ENCODE assay signal across 15 cellular contexts in the genomic region with DNA sequence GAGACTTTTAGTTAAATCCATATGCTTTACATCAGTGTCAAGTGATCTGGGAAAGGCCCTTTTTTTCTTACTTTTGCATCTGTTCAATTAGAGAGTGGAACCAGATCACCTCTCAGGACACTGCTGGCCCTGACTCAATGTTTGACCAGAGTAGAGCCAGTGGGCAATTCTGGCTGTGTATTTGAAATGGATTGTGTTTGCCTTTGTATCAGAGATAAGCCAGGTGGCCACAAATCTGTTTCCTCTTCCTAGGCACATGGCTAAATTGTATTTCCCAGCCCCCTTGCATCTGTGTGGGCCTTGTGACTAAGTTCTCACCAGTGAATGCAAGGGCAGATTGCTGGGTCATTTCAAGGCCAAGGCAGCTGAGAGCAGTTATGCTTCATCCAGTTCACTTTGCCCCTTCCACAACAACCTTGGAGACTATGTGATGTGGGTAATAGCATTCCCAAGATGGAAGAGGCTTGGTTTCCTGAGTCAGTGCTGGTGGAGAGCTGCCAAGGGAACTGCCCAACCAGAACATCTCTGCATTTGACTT.
DNase-seq lines count a peak whose midpoint lies in the region; ATAC-seq and TF ChIP-seq lines count a peak whose summit lies in the region.
"Had no signal": no experiment of that assay in that cellular context is flagged by ENCODE, and none has a peak within 500 bp of the region (broad histone marks: within the 10 kb centered on the region; RNA-seq: fewer than 3 reads in every experiment).

No MANE protein-coding gene starts in this region.

- H3K36me3 Mint-ChIP-seq in CD4-positive, alpha-beta memory T cell: no peaks in the 10 kb centered on the region
- H3K36me3 Mint-ChIP-seq: activated naive CD8-positive, alpha-beta T cell treated with anti-CD3 and anti-CD28 coated beads for 36 hours had no signal

- TF ChIP-seq CTCF in foreskin fibroblast (IDR thresholded peaks at IDR 0.05; ENCODE audit: low read depth, low read length): no peak
- no peak for TF ChIP-seq CTCF in testis (IDR thresholded peaks at IDR 0.05)
- no peak for TF ChIP-seq CTCF in Peyer's patch (IDR thresholded peaks at IDR 0.05)

- intact Hi-C loops in testis (cut with DNase I; ENCODE audit: low total_unique reads): no loop called here
- intact Hi-C loops in CD4-positive, alpha-beta memory T cell (cut with micrococcal nuclease): no loop called here

- H3K27me3 Mint-ChIP-seq in CD4-positive, alpha-beta memory T cell: peaks cover 0 to 8% of the 10 kb centered on the region in 2 donors

- CTCF ChIA-PET in CD4-positive, alpha-beta memory T cell (lab: Charles Lee; ENCODE audit: partially characterized antibody): no interaction called here

- H3K27me3 ChIP-seq in testis (no peaks in the 10 kb centered on the region), Peyer's patch (no peaks in the 10 kb centered on the region)
- no peaks in the 10 kb centered on the region for H3K27me3 ChIP-seq in CD4-positive, alpha-beta memory T cell (ENCODE audit: insufficient read depth, low read length)

- peak; percentile 53 for DNase-seq in DMS 273 (lab: John Stamatoyannopoulos, UW; ENCODE audit: unreplicated experiment)
- no peak for DNase-seq in DMS 273 treated with DMSO at 0.1 percent for 48 hours (lab: John Stamatoyannopoulos, UW)
- peak; percentile 0 to 29 for DNase-seq in foreskin fibroblast
- DNase-seq in testis: peak; percentile 44
- DNase-seq in Peyer's patch: no peak
- no peak for DNase-seq in CD4-positive, alpha-beta memory T cell
- DNase-seq: activated CD4-positive, CD25-positive, alpha-beta regulatory T cell treated with anti-CD3 and anti-CD28 coated beads, Interleukin-2, amount 50 U/mL, for 72 hours; activated naive CD8-positive, alpha-beta T cell treated with anti-CD3 and anti-CD28 coated beads for 36 hours; Karpas-422; substantia nigra; SW 1271 had no signal

- POLR2A ChIA-PET in CD4-positive, alpha-beta memory T cell (lab: Charles Lee; ENCODE audit: partially characterized antibody): no interaction called here

- no peak overlapping the region for H3K27ac Mint-ChIP-seq in CD4-positive, alpha-beta memory T cell
- H3K27ac Mint-ChIP-seq: activated naive CD8-positive, alpha-beta T cell treated with anti-CD3 and anti-CD28 coated beads for 36 hours had no signal

- ATAC-seq in SK-N-SH treated with all-trans-retinoic acid at 6 μM for 48 hours (no peak), HG03025 (IDR thresholded peaks at IDR 0.05; ENCODE audit: low FRiP score, unreplicated experiment) (no peak)

- H3K4me1 ChIP-seq in testis (peaks cover 7% of the 10 kb centered on the region), Peyer's patch (no peaks in the 10 kb centered on the region)
- H3K4me1 ChIP-seq in CD4-positive, alpha-beta memory T cell (ENCODE audit: insufficient read depth, low read length): no peaks in the 10 kb centered on the region

- H3K4me3 ChIP-seq in foreskin fibroblast (ENCODE audit: low read depth in 1 of 2, low read length in 2 of 2) (no peak overlapping the region), testis (no peak overlapping the region), Peyer's patch (no peak overlapping the region)
- H3K4me3 ChIP-seq in CD4-positive, alpha-beta memory T cell (ENCODE audit: low read length in 2 of 2): no peak overlapping the region

- no peak overlapping the region for H3K27ac ChIP-seq in testis
- no peak overlapping the region for H3K27ac ChIP-seq in Peyer's patch
- no peak overlapping the region for H3K27ac ChIP-seq in CD4-positive, alpha-beta memory T cell (ENCODE audit: low read depth, low read length)
- H3K27ac ChIP-seq: 22Rv1 had no signal

- no peaks in the 10 kb centered on the region for H3K4me1 Mint-ChIP-seq in CD4-positive, alpha-beta memory T cell
- H3K4me1 Mint-ChIP-seq: activated naive CD8-positive, alpha-beta T cell treated with anti-CD3 and anti-CD28 coated beads for 36 hours had no signal

- H3K9me3 Mint-ChIP-seq in CD4-positive, alpha-beta memory T cell: no peaks in the 10 kb centered on the region
- H3K9me3 Mint-ChIP-seq: activated naive CD8-positive, alpha-beta T cell treated with anti-CD3 and anti-CD28 coated beads for 36 hours; nephron had no signal

- H3K36me3 ChIP-seq in testis (ENCODE audit: low read depth, missing control alignments) (no peaks in the 10 kb centered on the region), Peyer's patch (no peaks in the 10 kb centered on the region)
- no peaks in the 10 kb centered on the region for H3K36me3 ChIP-seq in CD4-positive, alpha-beta memory T cell (ENCODE audit: insufficient read depth, low read length)

- H3K9me3 ChIP-seq in testis (no peaks in the 10 kb centered on the region), Peyer's patch (no peaks in the 10 kb centered on the region)
- H3K9me3 ChIP-seq in CD4-positive, alpha-beta memory T cell (ENCODE audit: control insufficient read depth in 1 of 2, low read length in 2 of 2): no peaks in the 10 kb centered on the region

- H3K4me3 Mint-ChIP-seq in CD4-positive, alpha-beta memory T cell: no peak overlapping the region
- H3K4me3 Mint-ChIP-seq: activated naive CD8-positive, alpha-beta T cell treated with anti-CD3 and anti-CD28 coated beads for 36 hours; nephron had no signal

- TF ChIP-seq POLR2A in testis (IDR thresholded peaks at IDR 0.05): no peak
- no peak for TF ChIP-seq POLR2A in Peyer's patch (IDR thresholded peaks at IDR 0.05)

TF ChIP-seq in SK-N-SH treated with all-trans-retinoic acid at 6 μM for 48 hours, 23 proteins besides CTCF, POLR2A, EP300 and RAD21 (continues in another document):
- no peak for TF ChIP-seq ZFP30 (CRISPR knock-in tag; IDR thresholded peaks at IDR 0.05)
- no peak for TF ChIP-seq BACH2 (CRISPR knock-in tag; IDR thresholded peaks at IDR 0.05; ENCODE audit: borderline replicate concordance)
- TF ChIP-seq TCF4 (CRISPR knock-in tag; IDR thresholded peaks at IDR 0.05; ENCODE audit: borderline replicate concordance): peak; percentile 92
- peak; percentile 79 for TF ChIP-seq ISL1 (CRISPR knock-in tag; IDR thresholded peaks at IDR 0.05)
- no peak for TF ChIP-seq CSDC2 (CRISPR knock-in tag; IDR thresholded peaks at IDR 0.05)
- no peak for TF ChIP-seq ARNTL (CRISPR knock-in tag; IDR thresholded peaks at IDR 0.05; ENCODE audit: borderline replicate concordance, low read depth)
- TF ChIP-seq SNAI2 (CRISPR knock-in tag; IDR thresholded peaks at IDR 0.05): no peak
- TF ChIP-seq, protein P1, sequence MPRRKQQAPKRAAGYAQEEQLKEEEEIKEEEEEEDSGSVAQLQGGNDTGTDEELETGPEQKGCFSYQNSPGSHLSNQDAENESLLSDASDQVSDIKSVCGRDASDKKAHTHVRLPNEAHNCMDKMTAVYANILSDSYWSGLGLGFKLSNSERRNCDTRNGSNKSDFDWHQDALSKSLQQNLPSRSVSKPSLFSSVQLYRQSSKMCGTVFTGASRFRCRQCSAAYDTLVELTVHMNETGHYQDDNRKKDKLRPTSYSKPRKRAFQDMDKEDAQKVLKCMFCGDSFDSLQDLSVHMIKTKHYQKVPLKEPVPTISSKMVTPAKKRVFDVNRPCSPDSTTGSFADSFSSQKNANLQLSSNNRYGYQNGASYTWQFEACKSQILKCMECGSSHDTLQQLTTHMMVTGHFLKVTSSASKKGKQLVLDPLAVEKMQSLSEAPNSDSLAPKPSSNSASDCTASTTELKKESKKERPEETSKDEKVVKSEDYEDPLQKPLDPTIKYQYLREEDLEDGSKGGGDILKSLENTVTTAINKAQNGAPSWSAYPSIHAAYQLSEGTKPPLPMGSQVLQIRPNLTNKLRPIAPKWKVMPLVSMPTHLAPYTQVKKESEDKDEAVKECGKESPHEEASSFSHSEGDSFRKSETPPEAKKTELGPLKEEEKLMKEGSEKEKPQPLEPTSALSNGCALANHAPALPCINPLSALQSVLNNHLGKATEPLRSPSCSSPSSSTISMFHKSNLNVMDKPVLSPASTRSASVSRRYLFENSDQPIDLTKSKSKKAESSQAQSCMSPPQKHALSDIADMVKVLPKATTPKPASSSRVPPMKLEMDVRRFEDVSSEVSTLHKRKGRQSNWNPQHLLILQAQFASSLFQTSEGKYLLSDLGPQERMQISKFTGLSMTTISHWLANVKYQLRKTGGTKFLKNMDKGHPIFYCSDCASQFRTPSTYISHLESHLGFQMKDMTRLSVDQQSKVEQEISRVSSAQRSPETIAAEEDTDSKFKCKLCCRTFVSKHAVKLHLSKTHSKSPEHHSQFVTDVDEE (CRISPR knock-in tag; IDR thresholded peaks at IDR 0.05): peak; percentile 77; the same call in 1 of the 2 replicates
- TF ChIP-seq ZNF70 (CRISPR knock-in tag; IDR thresholded peaks at IDR 0.05): no peak
- TF ChIP-seq, protein P2, sequence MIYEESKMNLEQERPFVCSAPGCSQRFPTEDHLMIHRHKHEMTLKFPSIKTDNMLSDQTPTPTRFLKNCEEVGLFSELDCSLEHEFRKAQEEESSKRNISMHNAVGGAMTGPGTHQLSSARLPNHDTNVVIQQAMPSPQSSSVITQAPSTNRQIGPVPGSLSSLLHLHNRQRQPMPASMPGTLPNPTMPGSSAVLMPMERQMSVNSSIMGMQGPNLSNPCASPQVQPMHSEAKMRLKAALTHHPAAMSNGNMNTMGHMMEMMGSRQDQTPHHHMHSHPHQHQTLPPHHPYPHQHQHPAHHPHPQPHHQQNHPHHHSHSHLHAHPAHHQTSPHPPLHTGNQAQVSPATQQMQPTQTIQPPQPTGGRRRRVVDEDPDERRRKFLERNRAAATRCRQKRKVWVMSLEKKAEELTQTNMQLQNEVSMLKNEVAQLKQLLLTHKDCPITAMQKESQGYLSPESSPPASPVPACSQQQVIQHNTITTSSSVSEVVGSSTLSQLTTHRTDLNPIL (CRISPR knock-in tag; IDR thresholded peaks at IDR 0.05; ENCODE audit: low read depth): no peak
- TF ChIP-seq, protein P3, sequence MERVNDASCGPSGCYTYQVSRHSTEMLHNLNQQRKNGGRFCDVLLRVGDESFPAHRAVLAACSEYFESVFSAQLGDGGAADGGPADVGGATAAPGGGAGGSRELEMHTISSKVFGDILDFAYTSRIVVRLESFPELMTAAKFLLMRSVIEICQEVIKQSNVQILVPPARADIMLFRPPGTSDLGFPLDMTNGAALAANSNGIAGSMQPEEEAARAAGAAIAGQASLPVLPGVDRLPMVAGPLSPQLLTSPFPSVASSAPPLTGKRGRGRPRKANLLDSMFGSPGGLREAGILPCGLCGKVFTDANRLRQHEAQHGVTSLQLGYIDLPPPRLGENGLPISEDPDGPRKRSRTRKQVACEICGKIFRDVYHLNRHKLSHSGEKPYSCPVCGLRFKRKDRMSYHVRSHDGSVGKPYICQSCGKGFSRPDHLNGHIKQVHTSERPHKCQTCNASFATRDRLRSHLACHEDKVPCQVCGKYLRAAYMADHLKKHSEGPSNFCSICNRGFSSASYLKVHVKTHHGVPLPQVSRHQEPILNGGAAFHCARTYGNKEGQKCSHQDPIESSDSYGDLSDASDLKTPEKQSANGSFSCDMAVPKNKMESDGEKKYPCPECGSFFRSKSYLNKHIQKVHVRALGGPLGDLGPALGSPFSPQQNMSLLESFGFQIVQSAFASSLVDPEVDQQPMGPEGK (CRISPR knock-in tag; IDR thresholded peaks at IDR 0.05; ENCODE audit: borderline replicate concordance): no peak
- no peak for TF ChIP-seq ZNF8 (CRISPR knock-in tag; IDR thresholded peaks at IDR 0.05)
- TF ChIP-seq ZC3H10 (CRISPR knock-in tag; IDR thresholded peaks at IDR 0.05): no peak
- no peak for TF ChIP-seq PPARA (CRISPR knock-in tag; IDR thresholded peaks at IDR 0.05; ENCODE audit: borderline replicate concordance)
- TF ChIP-seq RARB (CRISPR knock-in tag; IDR thresholded peaks at IDR 0.05): no peak

Comparison
In these comparisons a context has a peak if more than half of its experiments do, and no peak if none do; other contexts are left out.
1. DNase-seq: peak in DMS 273 (single experiment), foreskin fibroblast (2 of 2) and testis (single experiment); none in DMS 273 treated with DMSO at 0.1 percent for 48 hours (single experiment), Peyer's patch (0 of 3) and CD4-positive, alpha-beta memory T cell (0 of 5).